In genomic region chr2:219688560-219689445, GRCh38 we compare ENCODE assay signal across 12 cellular contexts.
DNase-seq lines count a peak whose midpoint lies in the region; TF ChIP-seq lines count a peak whose summit lies in the region.
"Had no signal": no experiment of that assay in that cellular context is flagged by ENCODE, and none has a peak within 500 bp of the region (broad histone marks: within the 10 kb centered on the region; RNA-seq: fewer than 3 reads in every experiment).

No MANE protein-coding gene starts in this region.

- no TSS peak for BruUV-seq in Caco-2 (replicated peaks; lab: Mats Ljungman, UMichigan)

- H3K4me1 ChIP-seq in Caco-2 (peaks cover 52% of the 10 kb centered on the region), OCI-LY3 (ENCODE audit: low read length) (peaks cover 7% of the 10 kb centered on the region; the same call in 1 of the 2 replicates), endodermal cell (ENCODE audit: control insufficient read depth, insufficient read depth, low read length) (no peaks in the 10 kb centered on the region), mesodermal cell (ENCODE audit: control insufficient read depth, insufficient read depth, low read length, poor library complexity, severe bottlenecking) (peaks cover 18% of the 10 kb centered on the region)

- no peaks in the 10 kb centered on the region for H4K20me1 ChIP-seq in OCI-LY3 (ENCODE audit: insufficient read depth, low read length)

- H3K27ac ChIP-seq in OCI-LY3 (ENCODE audit: low read length) (no peak overlapping the region), endodermal cell (ENCODE audit: low read depth, low read length) (no peak overlapping the region), mesodermal cell (ENCODE audit: low read depth, low read length, severe bottlenecking) (peak overlapping the region; percentile 75)

- no peaks in the 10 kb centered on the region for H3K79me2 ChIP-seq in OCI-LY3 (ENCODE audit: low read length)

- H3K9me3 ChIP-seq in Caco-2 (peaks cover under 1% of the 10 kb centered on the region; the same call in 1 of the 2 replicates), OCI-LY3 (ENCODE audit: insufficient read depth, low read length) (no peaks in the 10 kb centered on the region), endodermal cell (ENCODE audit: control insufficient read depth, low read length) (peaks cover 2% of the 10 kb centered on the region), mesodermal cell (ENCODE audit: control insufficient read depth, low read length) (no peaks in the 10 kb centered on the region)

- H3K9me3 Mint-ChIP-seq in Caco-2 (ENCODE audit: unreplicated experiment): peaks cover 11% of the 10 kb centered on the region
- no peaks in the 10 kb centered on the region for H3K9me3 Mint-ChIP-seq in endodermal cell
- H3K9me3 Mint-ChIP-seq: activated naive CD4-positive, alpha-beta T cell treated with anti-CD3 and anti-CD28 coated beads, Interleukin-2, amount 10 ng/mL, durations not matched to agents 7 days and 5 days; CD8-positive, alpha-beta T cell had no signal

- no peak overlapping the region for H3K4me3 ChIP-seq in Caco-2 (ENCODE audit: low read depth, low read length)
- peak overlapping the region; percentile 34 for H3K4me3 ChIP-seq in OCI-LY3 (ENCODE audit: low read length)
- no peak overlapping the region for H3K4me3 ChIP-seq in endodermal cell (ENCODE audit: low read length)
- H3K4me3 ChIP-seq in mesodermal cell (ENCODE audit: extremely low read depth, insufficient read depth, low read length, poor library complexity, severe bottlenecking): no peak overlapping the region
- H3K4me3 ChIP-seq: skin epidermis had no signal

- H3K27ac Mint-ChIP-seq in Caco-2 (ENCODE audit: unreplicated experiment) (peak overlapping the region; percentile 67), endodermal cell (peak overlapping the region; percentile 38)
- H3K27ac Mint-ChIP-seq: activated naive CD4-positive, alpha-beta T cell treated with anti-CD3 and anti-CD28 coated beads, Interleukin-2, amount 10 ng/mL, durations not matched to agents 7 days and 5 days; CD8-positive, alpha-beta T cell had no signal

- peak overlapping the region; percentile 63; the same call in 1 of the 2 replicates for H2AFZ ChIP-seq in OCI-LY3 (ENCODE audit: low read depth, low read length)

- H3K27me3 ChIP-seq in Caco-2 (replicated peaks; ENCODE audit: control insufficient read depth, insufficient read depth, low read length) (no peaks in the 10 kb centered on the region), OCI-LY3 (ENCODE audit: low read depth, low read length) (no peaks in the 10 kb centered on the region; the same call in 1 of the 2 replicates), endodermal cell (ENCODE audit: control insufficient read depth, insufficient read depth, low read length, poor library complexity, severe bottlenecking) (no peaks in the 10 kb centered on the region)

- intact Hi-C loops in Caco-2 (cut with micrococcal nuclease; ENCODE audit: unreplicated experiment): loop anchor here (1.0 kb wide), 4 partner anchors 28 to 148 kb away; no protein-coding TSS in a partner anchor

- TF ChIP-seq CTCF in Caco-2 (IDR thresholded peaks at IDR 0.05; ENCODE audit: insufficient read depth in 1 of 2, low read depth in 1 of 2, low read length in 1 of 2, severe bottlenecking in 1 of 2, unreplicated experiment in 1 of 2) (no peak), OCI-LY3 (IDR thresholded peaks at IDR 0.05; ENCODE audit: low read depth, low read length) (no peak), endodermal cell (conservative IDR thresholded peaks at IDR 0.05) (no peak)

- H3K4me3 Mint-ChIP-seq in Caco-2 (ENCODE audit: unreplicated experiment) (peak overlapping the region; percentile 32), endodermal cell (no peak overlapping the region)
- H3K4me3 Mint-ChIP-seq: activated naive CD4-positive, alpha-beta T cell treated with anti-CD3 and anti-CD28 coated beads, Interleukin-2, amount 10 ng/mL, durations not matched to agents 7 days and 5 days; CD8-positive, alpha-beta T cell had no signal

- H3K27me3 Mint-ChIP-seq in Caco-2 (ENCODE audit: insufficient read depth, unreplicated experiment): peaks cover 4% of the 10 kb centered on the region
- peaks cover 1% of the 10 kb centered on the region for H3K27me3 Mint-ChIP-seq in endodermal cell (ENCODE audit: insufficient read depth)

- POLR2A ChIA-PET in Caco-2 (lab: Charles Lee): interaction anchor here (0.5 kb wide), 1 partner anchor 137 kb away, joined by 9 read pairs; no protein-coding TSS in a partner anchor

- H3K36me3 ChIP-seq in Caco-2 (ENCODE audit: control insufficient read depth, insufficient read depth, low read length): no peaks in the 10 kb centered on the region
- no peaks in the 10 kb centered on the region for H3K36me3 ChIP-seq in OCI-LY3 (replicated peaks; ENCODE audit: low read depth, low read length)
- H3K36me3 ChIP-seq in endodermal cell (ENCODE audit: control insufficient read depth, insufficient read depth, low read length): no peaks in the 10 kb centered on the region
- H3K36me3 ChIP-seq in mesodermal cell (ENCODE audit: control insufficient read depth, insufficient read depth, low read length): no peaks in the 10 kb centered on the region

- peak; percentile 30 to 67 for DNase-seq in Caco-2
- DNase-seq in endodermal cell: peak; percentile 49
- DNase-seq in NCI-H1048 (lab: John Stamatoyannopoulos, UW): no peak
- no peak for DNase-seq in inferior parietal cortex (ENCODE audit: extremely low spot score)
- DNase-seq in Ammon's horn (ENCODE audit: low spot score): no peak
- DNase-seq in NCI-H1417 treated with DMSO at 0.1 percent for 48 hours (lab: John Stamatoyannopoulos, UW): no peak
- DNase-seq: NCI-H2029 had no signal

- H3K4me2 ChIP-seq in OCI-LY3 (ENCODE audit: low read length): peak overlapping the region; percentile 35

- 90 to 93% methylated on average over 20 to 23 of the region's 23 CpGs for WGBS in endodermal cell (ENCODE audit: insufficient coverage in 1 of 2, insufficient read length in 1 of 2), 2 experiments
- 87 to 91% methylated on average over 17 to 18 of the region's 23 CpGs for WGBS in mesodermal cell (ENCODE audit: insufficient coverage in 2 of 2), 2 experiments

- CTCF ChIA-PET in Caco-2 (lab: Charles Lee): interaction anchor here (1.0 to 2.7 kb wide), 8 partner anchors 14 to 193 kb away, joined by 3 to 8 read pairs (median 4); no protein-coding TSS in a partner anchor

- H3K4me1 Mint-ChIP-seq in Caco-2 (ENCODE audit: low read depth, unreplicated experiment) (peaks cover 29% of the 10 kb centered on the region), endodermal cell (peaks cover 17% of the 10 kb centered on the region)

- H3K9ac ChIP-seq in OCI-LY3 (ENCODE audit: low read length) (no peak overlapping the region), endodermal cell (ENCODE audit: extremely low read depth, low read length, poor library complexity, severe bottlenecking) (no peak overlapping the region)

- H3K36me3 Mint-ChIP-seq in Caco-2 (ENCODE audit: insufficient read depth, unreplicated experiment) (peaks cover 19% of the 10 kb centered on the region), endodermal cell (ENCODE audit: low read depth) (no peaks in the 10 kb centered on the region)
- H3K36me3 Mint-ChIP-seq: activated naive CD4-positive, alpha-beta T cell treated with anti-CD3 and anti-CD28 coated beads, Interleukin-2, amount 10 ng/mL, durations not matched to agents 7 days and 5 days; CD8-positive, alpha-beta T cell had no signal

Comparison
In these comparisons a context has a peak if more than half of its experiments do, and no peak if none do; other contexts are left out.
1. DNase-seq: peak in Caco-2 (2 of 2) and endodermal cell (single experiment); none in NCI-H1048 (single experiment), inferior parietal cortex (single experiment), Ammon's horn (single experiment) and NCI-H1417 treated with DMSO at 0.1 percent for 48 hours (single experiment).